ENCODE assay signal across 9 cellular contexts in the genomic region with DNA sequence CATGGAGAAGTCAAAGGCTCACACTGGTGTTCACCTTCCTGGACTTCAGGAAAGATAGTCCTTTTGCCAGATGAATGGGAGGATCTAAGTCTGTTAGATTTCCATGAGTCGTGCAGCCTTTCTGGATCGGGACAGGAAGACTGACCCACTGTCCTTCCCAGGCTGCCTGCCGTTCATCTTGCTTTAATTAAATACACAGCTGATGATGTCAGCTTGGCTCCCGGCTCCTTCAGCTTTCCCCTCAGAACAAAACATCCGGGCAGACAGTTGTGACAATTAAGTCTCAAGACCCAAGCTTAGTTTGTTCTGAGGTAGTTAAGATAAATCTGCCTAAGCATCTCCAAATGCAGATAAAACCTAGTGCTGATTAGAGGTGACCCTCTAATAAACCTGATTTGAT. TPM values are rescaled to one million over a fixed set of nuclear protein-coding genes. Genes with fewer than 3 reads are reported as not detected.
DNase-seq lines count a peak whose midpoint lies in the region; ATAC-seq and TF ChIP-seq lines count a peak whose summit lies in the region.
"Had no signal": no experiment of that assay in that cellular context is flagged by ENCODE, and none has a peak within 500 bp of the region (broad histone marks: within the 10 kb centered on the region; RNA-seq: fewer than 3 reads in every experiment).

No MANE protein-coding gene starts in this region.

- H3K4me3 ChIP-seq in OCI-LY1 (ENCODE audit: low read depth, low read length, poor library complexity, severe bottlenecking) (no peak overlapping the region), osteoblast (ENCODE audit: insufficient read depth, low read length) (no peak overlapping the region)

- TF ChIP-seq CTCF in OCI-LY1 (IDR thresholded peaks at IDR 0.05; ENCODE audit: low read length) (no peak), osteoblast (IDR thresholded peaks at IDR 0.05; ENCODE audit: extremely low read depth, low read depth, low read length) (no peak), RWPE1 (conservative IDR thresholded peaks at IDR 0.05; ENCODE audit: low read depth) (no peak)

- H3K36me3 ChIP-seq in OCI-LY1 (ENCODE audit: insufficient read depth, low read length) (no peaks in the 10 kb centered on the region), osteoblast (ENCODE audit: insufficient read depth, low read length) (no peaks in the 10 kb centered on the region)

- CTCF ChIA-PET in RWPE1 (lab: Yijun Ruan, JAX) = no interaction called here

- H2AFZ ChIP-seq in OCI-LY1 (ENCODE audit: low read length) = no peak overlapping the region
- H2AFZ ChIP-seq in osteoblast (ENCODE audit: low read length) = peak overlapping the region; percentile 68

- peaks cover 100% of the 10 kb centered on the region for H3K4me1 ChIP-seq in OCI-LY1 (ENCODE audit: insufficient read depth, low read length, severe bottlenecking)
- peaks cover 2% of the 10 kb centered on the region for H3K4me1 ChIP-seq in osteoblast (ENCODE audit: insufficient read depth, low read length)

- peak; percentile 29 for DNase-seq in EH (ENCODE audit: low read depth)
- peak; percentile 27 for DNase-seq in fibroblast of peridontal ligament (ENCODE audit: extremely low read depth)
- DNase-seq in osteoblast (ENCODE audit: insufficient read length, low spot score, missing footprints) = no peak
- DNase-seq in RWPE1 (ENCODE audit: low spot score) = no peak
- DNase-seq in activated CD4-positive, alpha-beta T cell treated with anti-CD3 and anti-CD28 coated beads for 48 hours = no peak
- DNase-seq in activated CD8-positive, alpha-beta memory T cell treated with anti-CD3 and anti-CD28 coated beads, Interleukin-2, amount 50 U/mL, for 48 hours = no peak

- H3K4me2 ChIP-seq in OCI-LY1 (ENCODE audit: low read length) (peak overlapping the region; percentile 57; the same call in 1 of the 2 replicates), osteoblast (ENCODE audit: insufficient read depth, low read length) (peak overlapping the region; percentile 17)

- 0 out of 2 replicates have a peak, but pooled peaks cover 6% of the 10 kb centered on the region for H3F3A ChIP-seq in OCI-LY1 (ENCODE audit: insufficient read depth, low read length)

- peak overlapping the region; percentile 51; the same call in 1 of the 2 replicates for H3K9ac ChIP-seq in OCI-LY1 (ENCODE audit: low read length)

- ATAC-seq in GM19452 (IDR thresholded peaks at IDR 0.05; ENCODE audit: unreplicated experiment) = no peak
- ATAC-seq: natural killer cell treated with Interleukin-12 subunit alpha and Interleukin-12 subunit beta and Interleukin-15 and Interleukin-18, amount 100 ng/mL, for 72 hours had no signal

- H3K27me3 ChIP-seq in OCI-LY1 (ENCODE audit: insufficient read depth, low read length) = no peaks in the 10 kb centered on the region
- H3K27me3 ChIP-seq in osteoblast (ENCODE audit: insufficient read depth, low read length) = no peaks in the 10 kb centered on the region

- H4K20me1 ChIP-seq in OCI-LY1 (ENCODE audit: insufficient read depth, low read length) (no peaks in the 10 kb centered on the region), osteoblast (ENCODE audit: insufficient read depth, low read length) (no peaks in the 10 kb centered on the region)

- POLR2A ChIA-PET in RWPE1 (lab: Yijun Ruan, JAX; ENCODE audit: low non-redundant PET) = no interaction called here

- H3K79me2 ChIP-seq in OCI-LY1 (ENCODE audit: insufficient read depth, low read length) = peaks cover 92% of the 10 kb centered on the region
- peaks cover 2% of the 10 kb centered on the region for H3K79me2 ChIP-seq in osteoblast (ENCODE audit: insufficient read depth, low read length)

- no peaks in the 10 kb centered on the region for H3K9me3 ChIP-seq in OCI-LY1 (ENCODE audit: low read length)
- no peaks in the 10 kb centered on the region for H3K9me3 ChIP-seq in osteoblast (ENCODE audit: low read depth, low read length)

- peak overlapping the region; percentile 95 for H3K27ac ChIP-seq in OCI-LY1 (ENCODE audit: low read depth, low read length, poor library complexity, severe bottlenecking)
- H3K27ac ChIP-seq in osteoblast (ENCODE audit: low read depth, low read length) = no peak overlapping the region
- H3K27ac ChIP-seq in RWPE1 = no peak overlapping the region

- H3K9me2 ChIP-seq in OCI-LY1 (ENCODE audit: low read depth, low read length) = no peaks in the 10 kb centered on the region

RNA-seq across cellular contexts. Expression of a gene that starts 58.6 kb away (rescaled TPM):
- total RNA-seq in osteoblast = 15.2 and 17.4 TPM in 2 replicates

Comparison
In these comparisons a context has a peak if more than half of its experiments do, and no peak if none do; other contexts are left out.
1. DNase-seq: peak in EH (single experiment) and fibroblast of peridontal ligament (single experiment); none in osteoblast (single experiment), RWPE1 (single experiment), activated CD4-positive, alpha-beta T cell treated with anti-CD3 and anti-CD28 coated beads for 48 hours (single experiment) and activated CD8-positive, alpha-beta memory T cell treated with anti-CD3 and anti-CD28 coated beads, Interleukin-2, amount 50 U/mL, for 48 hours (single experiment).